In genomic region chr20:49696594-49696993, GRCh38 we compare ENCODE assay signal across 13 cellular contexts. TPM values are rescaled to one million over a fixed set of nuclear protein-coding genes. Genes with fewer than 3 reads are reported as not detected.
DNase-seq lines count a peak whose midpoint lies in the region; ATAC-seq, FAIRE-seq and TF ChIP-seq lines count a peak whose summit lies in the region.
"Had no signal": no experiment of that assay in that cellular context is flagged by ENCODE, and none has a peak within 500 bp of the region (broad histone marks: within the 10 kb centered on the region; RNA-seq: fewer than 3 reads in every experiment).

No MANE protein-coding gene starts in this region.

- no peak overlapping the region for H2AFZ ChIP-seq in GM23338

- H3K36me3 Mint-ChIP-seq in GM23338 (ENCODE audit: low read depth) (no peaks in the 10 kb centered on the region), endothelial cell (ENCODE audit: low read depth, unreplicated experiment) (no peaks in the 10 kb centered on the region), WTC11 (no peaks in the 10 kb centered on the region)

- in situ Hi-C loops in KBM-7 (cut with MboI; ENCODE audit: low pct_unique_long_range_greater_than_20kb, low sequenced_read_pairs) = no loop called here

- 0 out of 2 replicates have a peak overlapping the region, but pooled peaks have one; percentile 11 for H3K4me2 ChIP-seq in GM23338

- intact Hi-C loops in psoas muscle (cut with DNase I) = no loop called here

- H3K27me3 Mint-ChIP-seq in GM23338 (ENCODE audit: insufficient read depth, low read depth, poor library complexity) = peaks cover 6% of the 10 kb centered on the region
- peaks cover 10% of the 10 kb centered on the region for H3K27me3 Mint-ChIP-seq in endothelial cell (ENCODE audit: unreplicated experiment)
- H3K27me3 Mint-ChIP-seq in WTC11 (ENCODE audit: low read depth) = no peaks in the 10 kb centered on the region
- H3K27me3 Mint-ChIP-seq: activated B cell treated with CpG ODN at 0.5 μM for 24 hours; activated naive CD8-positive, alpha-beta T cell treated with anti-CD3 and anti-CD28 coated beads, Interleukin-2, amount 10 ng/mL, durations not matched to agents 7 days and 5 days had no signal

- 32 to 41% (median 36%) methylated on average over 2 of the region's 2 CpGs for WGBS in psoas muscle, 3 donors

- DNase-seq in GM23338 (ENCODE audit: low spot score) (no peak), RCC 7860 (ENCODE audit: low spot score) (no peak), endothelial cell (ENCODE audit: low spot score) (no peak), psoas muscle (no peak), WTC11 (ENCODE audit: low spot score) (no peak), KBM-7 (no peak), NCI-H774 (lab: John Stamatoyannopoulos, UW) (no peak)
- DNase-seq: activated B cell treated with CpG ODN at 0.5 μM for 24 hours; activated naive CD8-positive, alpha-beta T cell treated with anti-CD3 and anti-CD28 coated beads, Interleukin-2, amount 10 ng/mL, durations not matched to agents 7 days and 5 days; activated T-cell treated with anti-CD3 and anti-CD28 coated beads, Interleukin-2, amount 50 U/mL, for 72 hours; central memory CD4-positive, alpha-beta T cell; stimulated activated CD4-positive, alpha-beta T cell treated with anti-CD3 and anti-CD28 coated beads, Interleukin-4, amount 100 ng/mL, for 24 hours had no signal

- peak; percentile 28 for FAIRE-seq in RCC 7860 (lab: Jason Lieb, UNC)

- no peak overlapping the region for H3K4me3 ChIP-seq in GM23338
- peak overlapping the region; percentile 5 for H3K4me3 ChIP-seq in psoas muscle

- H3K36me3 ChIP-seq in GM23338 (ENCODE audit: insufficient read depth) = no peaks in the 10 kb centered on the region
- H3K36me3 ChIP-seq in psoas muscle (ENCODE audit: insufficient read depth in 1 of 2, low read depth in 1 of 2) = no peaks in the 10 kb centered on the region

- no peaks in the 10 kb centered on the region for H3K9me3 ChIP-seq in psoas muscle
- H3K9me3 ChIP-seq: Caco-2 had no signal

- H3K27ac ChIP-seq in GM23338 (ENCODE audit: low read depth) = peak overlapping the region; percentile 23; the same call in 1 of the 2 replicates
- H3K27ac ChIP-seq in psoas muscle = peak overlapping the region; percentile 61

- H3K4me3 Mint-ChIP-seq in GM23338 = no peak overlapping the region
- no peak overlapping the region for H3K4me3 Mint-ChIP-seq in endothelial cell (ENCODE audit: unreplicated experiment)
- no peak overlapping the region for H3K4me3 Mint-ChIP-seq in WTC11
- H3K4me3 Mint-ChIP-seq: activated B cell treated with CpG ODN at 0.5 μM for 24 hours; activated naive CD8-positive, alpha-beta T cell treated with anti-CD3 and anti-CD28 coated beads, Interleukin-2, amount 10 ng/mL, durations not matched to agents 7 days and 5 days had no signal

- TF ChIP-seq CTCF in GM23338 (conservative IDR thresholded peaks at IDR 0.05; ENCODE audit: low read depth in 2 of 2) = no peak
- TF ChIP-seq CTCF in endothelial cell (IDR thresholded peaks at IDR 0.05; ENCODE audit: unreplicated experiment) = no peak
- no peak for TF ChIP-seq CTCF in psoas muscle (IDR thresholded peaks at IDR 0.05)
- TF ChIP-seq CTCF in WTC11 (IDR thresholded peaks at IDR 0.05) = no peak

- H3K4me1 Mint-ChIP-seq in GM23338 (peaks cover 84% of the 10 kb centered on the region), endothelial cell (ENCODE audit: unreplicated experiment) (peaks cover 70% of the 10 kb centered on the region), WTC11 (peaks cover 90% of the 10 kb centered on the region)

- no peak overlapping the region for H3K27ac Mint-ChIP-seq in GM23338
- peak overlapping the region; percentile 90 for H3K27ac Mint-ChIP-seq in endothelial cell (ENCODE audit: unreplicated experiment)
- no peak overlapping the region; the same call in 1 of the 2 replicates for H3K27ac Mint-ChIP-seq in WTC11
- H3K27ac Mint-ChIP-seq: activated B cell treated with CpG ODN at 0.5 μM for 24 hours; activated naive CD8-positive, alpha-beta T cell treated with anti-CD3 and anti-CD28 coated beads, Interleukin-2, amount 10 ng/mL, durations not matched to agents 7 days and 5 days had no signal

- H3K9me3 Mint-ChIP-seq in GM23338 = no peaks in the 10 kb centered on the region
- no peaks in the 10 kb centered on the region for H3K9me3 Mint-ChIP-seq in endothelial cell (ENCODE audit: unreplicated experiment)
- H3K9me3 Mint-ChIP-seq in WTC11 = no peaks in the 10 kb centered on the region
- H3K9me3 Mint-ChIP-seq: activated B cell treated with CpG ODN at 0.5 μM for 24 hours; activated naive CD8-positive, alpha-beta T cell treated with anti-CD3 and anti-CD28 coated beads, Interleukin-2, amount 10 ng/mL, durations not matched to agents 7 days and 5 days; activated T-cell treated with anti-CD3 and anti-CD28 coated beads, Interleukin-2, amount 50 U/mL, for 72 hours had no signal

- H3K27me3 ChIP-seq in GM23338 (ENCODE audit: insufficient read depth) (no peaks in the 10 kb centered on the region), psoas muscle (ENCODE audit: insufficient read depth in 3 of 3, low read length in 2 of 3) (no peaks in the 10 kb centered on the region)

- H3K4me1 ChIP-seq in GM23338 (ENCODE audit: insufficient read depth) (peaks cover 66% of the 10 kb centered on the region), psoas muscle (peaks cover 92% of the 10 kb centered on the region)

- H3K9me2 ChIP-seq in GM23338 (ENCODE audit: insufficient read depth) = no peaks in the 10 kb centered on the region

- H3K79me2 ChIP-seq in GM23338 (replicated peaks; ENCODE audit: insufficient read depth) = peaks cover 100% of the 10 kb centered on the region

- POLR2A ChIA-PET in WTC11 (lab: Charles Lee) = no interaction called here

- ATAC-seq in GM23338 (no peak), psoas muscle (peak in 1 of 4 donors; percentile 24), WTC11 (no peak)
- ATAC-seq: activated T-cell treated with anti-CD3 and anti-CD28 coated beads, Interleukin-2, amount 50 U/mL, for 72 hours had no signal

- H4K20me1 ChIP-seq in GM23338 (replicated peaks; ENCODE audit: insufficient read depth) = peaks cover 68% of the 10 kb centered on the region

- CTCF ChIA-PET in WTC11 (lab: Charles Lee) = interaction anchor here (1.1 kb wide), 1 partner anchor 88 kb away, joined by 3 read pairs; no protein-coding TSS in a partner anchor

- H3F3A ChIP-seq in GM23338 (replicated peaks; ENCODE audit: low read depth) = 0 out of 2 replicates have a peak, but pooled peaks cover 3% of the 10 kb centered on the region

TF ChIP-seq in GM23338, 12 proteins besides CTCF, POLR2A, EP300 and RAD21 (continues in another document):
- TF ChIP-seq ZNF114 (CRISPR knock-in tag; IDR thresholded peaks at IDR 0.05) (no peak), NANOG (IDR thresholded peaks at IDR 0.05; ENCODE audit: borderline replicate concordance) (no peak), EZH2phosphoT487 (IDR thresholded peaks at IDR 0.05; ENCODE audit: unreplicated experiment) (no peak)

TF ChIP-seq in WTC11, 78 proteins besides CTCF, POLR2A, EP300 and RAD21 (continues in another document):
- TF ChIP-seq FOXJ3 (CRISPR knock-in tag; IDR thresholded peaks at IDR 0.05; ENCODE audit: borderline replicate concordance) = no peak
- TF ChIP-seq, protein P1, sequence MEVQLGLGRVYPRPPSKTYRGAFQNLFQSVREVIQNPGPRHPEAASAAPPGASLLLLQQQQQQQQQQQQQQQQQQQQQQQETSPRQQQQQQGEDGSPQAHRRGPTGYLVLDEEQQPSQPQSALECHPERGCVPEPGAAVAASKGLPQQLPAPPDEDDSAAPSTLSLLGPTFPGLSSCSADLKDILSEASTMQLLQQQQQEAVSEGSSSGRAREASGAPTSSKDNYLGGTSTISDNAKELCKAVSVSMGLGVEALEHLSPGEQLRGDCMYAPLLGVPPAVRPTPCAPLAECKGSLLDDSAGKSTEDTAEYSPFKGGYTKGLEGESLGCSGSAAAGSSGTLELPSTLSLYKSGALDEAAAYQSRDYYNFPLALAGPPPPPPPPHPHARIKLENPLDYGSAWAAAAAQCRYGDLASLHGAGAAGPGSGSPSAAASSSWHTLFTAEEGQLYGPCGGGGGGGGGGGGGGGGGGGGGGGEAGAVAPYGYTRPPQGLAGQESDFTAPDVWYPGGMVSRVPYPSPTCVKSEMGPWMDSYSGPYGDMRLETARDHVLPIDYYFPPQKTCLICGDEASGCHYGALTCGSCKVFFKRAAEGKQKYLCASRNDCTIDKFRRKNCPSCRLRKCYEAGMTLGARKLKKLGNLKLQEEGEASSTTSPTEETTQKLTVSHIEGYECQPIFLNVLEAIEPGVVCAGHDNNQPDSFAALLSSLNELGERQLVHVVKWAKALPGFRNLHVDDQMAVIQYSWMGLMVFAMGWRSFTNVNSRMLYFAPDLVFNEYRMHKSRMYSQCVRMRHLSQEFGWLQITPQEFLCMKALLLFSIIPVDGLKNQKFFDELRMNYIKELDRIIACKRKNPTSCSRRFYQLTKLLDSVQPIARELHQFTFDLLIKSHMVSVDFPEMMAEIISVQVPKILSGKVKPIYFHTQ (CRISPR knock-in tag; IDR thresholded peaks at IDR 0.05) = no peak
- no peak for TF ChIP-seq OVOL2 (CRISPR knock-in tag; IDR thresholded peaks at IDR 0.05; ENCODE audit: borderline replicate concordance)
- TF ChIP-seq RELA (CRISPR knock-in tag; IDR thresholded peaks at IDR 0.05; ENCODE audit: borderline replicate concordance) = no peak

RNA-seq across cellular contexts. Expression of gene B4GALT5, which starts 17.1 kb away (rescaled TPM):
- total RNA-seq in GM23338 (2014; rRNA removed; shearing (Covaris generic)) = 50.3 and 53.2 TPM in 2 replicates
- polyA plus RNA-seq in GM23338 (2016; fragmentation: Nextera tagmentation; extraction: Ambion mirVana) = 19.1 and 20.1 TPM in 2 replicates
- total RNA-seq in endothelial cell (ENCODE audit: unreplicated experiment) = 115 TPM
- 100 to 1,000 TPM in 2 of 4 donors, 10 to 100 TPM in 2; 49.3 to 284 (median 92.5) TPM for total RNA-seq in psoas muscle
- 10 to 100 TPM; 32.0 to 75.3 (median 72.3) TPM for polyA plus RNA-seq in psoas muscle
- total RNA-seq in WTC11 (2021) = 62.4 to 71.5 TPM (median 69.4 TPM) in 3 replicates
